Comparison of ENCODE assay signal across 16 cellular contexts in the genomic region with DNA sequence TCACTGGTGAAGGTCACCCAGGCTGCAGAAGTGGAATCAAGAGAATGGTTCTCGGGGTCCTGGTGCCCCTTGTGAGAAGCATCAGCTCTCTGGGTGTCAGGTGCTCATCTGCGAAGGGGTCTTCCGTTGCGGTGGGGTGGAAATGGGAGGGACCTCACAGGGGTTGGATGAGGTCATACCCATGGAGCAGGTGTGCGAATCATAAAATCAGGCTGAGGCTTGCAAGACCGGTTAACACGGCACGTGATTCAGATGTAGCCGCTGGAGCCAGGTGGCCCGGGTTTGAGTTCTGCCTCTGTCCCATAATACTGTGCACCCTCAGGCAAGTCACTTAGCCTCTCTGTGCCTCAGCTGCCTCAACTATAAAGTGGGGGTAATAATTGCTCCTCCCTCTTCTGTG. TPM values are rescaled to one million over a fixed set of nuclear protein-coding genes. Genes with fewer than 3 reads are reported as not detected.
DNase-seq lines count a peak whose midpoint lies in the region; ATAC-seq, FAIRE-seq and TF ChIP-seq lines count a peak whose summit lies in the region.
"Had no signal": no experiment of that assay in that cellular context is flagged by ENCODE, and none has a peak within 500 bp of the region (broad histone marks: within the 10 kb centered on the region; RNA-seq: fewer than 3 reads in every experiment).

No MANE protein-coding gene starts in this region.

- no peak for DNase-seq in A549 (ENCODE audit: low read depth in 1 of 2, low spot score in 1 of 2)
- peak; percentile 90 for DNase-seq in COLO668 (lab: John Stamatoyannopoulos, UW; ENCODE audit: unreplicated experiment)
- DNase-seq in SHP77 (lab: John Stamatoyannopoulos, UW): peak; percentile 84 to 87
- no peak for DNase-seq in memory B cell (ENCODE audit: low spot score in 2 of 2)
- DNase-seq in AG20443 (ENCODE audit: low spot score): no peak
- DNase-seq in NCI-H345 (lab: John Stamatoyannopoulos, UW): no peak
- DNase-seq in hypothalamus (lab: John Stamatoyannopoulos, UW): no peak
- DNase-seq in GM19240 (ENCODE audit: insufficient read length, low spot score): no peak
- DNase-seq: activated CD4-positive, alpha-beta memory T cell treated with anti-CD3 and anti-CD28 coated beads for 36 hours; C1 segment of cervical spinal cord had no signal

- TF ChIP-seq CTCF in A549 (IDR thresholded peaks at IDR 0.05): no peak

- ATAC-seq in A549 (no peak), memory B cell (ENCODE audit: low read depth) (no peak)
- ATAC-seq: gastroesophageal sphincter, HCT116 had no signal

- TF ChIP-seq POLR2A in A549 (IDR thresholded peaks at IDR 0.05; ENCODE audit: low read length): no peak

- POLR2A ChIA-PET in A549 (lab: Yijun Ruan, JAX): no interaction called here

- peaks cover 9% of the 10 kb centered on the region; the same call in 1 of the 3 replicates for H3K4me1 ChIP-seq in A549
- H3K4me1 ChIP-seq: breast epithelium had no signal

- peaks cover 2% of the 10 kb centered on the region for H3K9me3 Mint-ChIP-seq in memory B cell
- H3K9me3 Mint-ChIP-seq: stimulated activated naive CD8-positive, alpha-beta T cell treated with anti-CD3 and anti-CD28 coated beads, Interleukin-15, Interleukin-2, amounts not matched to agents 100 ng/mL and 50 ng/mL, for 24 hours had no signal

- TF ChIP-seq RAD21 in A549 (conservative IDR thresholded peaks at IDR 0.05 in 1 of 2, IDR thresholded peaks at IDR 0.05 in 1 of 2): no peak

- peak overlapping the region; percentile 88 for H3K4me3 Mint-ChIP-seq in memory B cell
- H3K4me3 Mint-ChIP-seq: stimulated activated naive CD8-positive, alpha-beta T cell treated with anti-CD3 and anti-CD28 coated beads, Interleukin-15, Interleukin-2, amounts not matched to agents 100 ng/mL and 50 ng/mL, for 24 hours had no signal

- H3K4me3 ChIP-seq in A549: no peak overlapping the region
- H3K4me3 ChIP-seq: breast epithelium, gastroesophageal sphincter had no signal

- H3K4me1 Mint-ChIP-seq in memory B cell: peaks cover 17% of the 10 kb centered on the region

- CTCF ChIA-PET in A549 (lab: Yijun Ruan, JAX): interaction anchor here (0.7 to 4.8 kb wide), 10 partner anchors 17 to 180 kb away, joined by 3 to 39 read pairs (median 4); partner anchors contain the start of gene KLK3

- 67% methylated on average over 10 of the region's 10 CpGs for WGBS in A549 (ENCODE audit: missing lambda C conversion rate)

- no peak for TF ChIP-seq EP300 in A549 (IDR thresholded peaks at IDR 0.05)

- peaks cover 2% of the 10 kb centered on the region for H3K36me3 Mint-ChIP-seq in memory B cell
- H3K36me3 Mint-ChIP-seq: activated CD4-positive, alpha-beta memory T cell treated with anti-CD3 and anti-CD28 coated beads for 36 hours had no signal

- peak overlapping the region; percentile 80 for H3K27ac Mint-ChIP-seq in memory B cell
- H3K27ac Mint-ChIP-seq: activated CD4-positive, alpha-beta memory T cell treated with anti-CD3 and anti-CD28 coated beads for 36 hours; stimulated activated naive CD8-positive, alpha-beta T cell treated with anti-CD3 and anti-CD28 coated beads, Interleukin-15, Interleukin-2, amounts not matched to agents 100 ng/mL and 50 ng/mL, for 24 hours had no signal

- H3K27ac ChIP-seq in A549: no peak overlapping the region
- H3K27ac ChIP-seq: breast epithelium, gastroesophageal sphincter had no signal

- no peak for FAIRE-seq in A549 (lab: Jason Lieb, UNC)
- FAIRE-seq: RCC 7860 had no signal

- peaks cover 16% of the 10 kb centered on the region for H3K27me3 Mint-ChIP-seq in memory B cell

- H3K4me2 ChIP-seq in A549: no peak overlapping the region

- H3K9me3 ChIP-seq in A549: peaks cover 4% of the 10 kb centered on the region; the same call in 1 of the 3 replicates

TF ChIP-seq in A549, 52 proteins besides CTCF, POLR2A, EP300 and RAD21:
- no peak for TF ChIP-seq MAZ (IDR thresholded peaks at IDR 0.05; ENCODE audit: borderline replicate concordance, low read depth, low read length)
- TF ChIP-seq ZFP36 (IDR thresholded peaks at IDR 0.05; ENCODE audit: borderline replicate concordance, partially characterized antibody): peak; percentile 29

RNA-seq across cellular contexts. Expression of gene KLK15, which starts 3.9 kb away (rescaled TPM):
- polyA plus RNA-seq in A549 (2011; rRNA removed): not detected in 2 replicates
- not detected in 2 replicates for polyA plus RNA-seq in A549 (2012; cell fraction: cytosol; rRNA removed)
- polyA plus RNA-seq in A549 (2012; cell fraction: nucleus; rRNA removed): not detected in 2 replicates
- not detected in 3 replicates for polyA plus RNA-seq in A549 (2017; fragmentation: RNase III; extraction: RNeasy Plus Mini Kit Qiagen cat#74134 plus additional on column Dnase treatment)
- polyA minus RNA-seq in A549 (2011; rRNA and poly(A)+ RNA removed): not detected in 2 replicates
- polyA plus RNA-seq: neural cell had no signal

RNA-seq across cellular contexts. Expression of gene KLK1, which starts 13.7 kb away (rescaled TPM):
- polyA plus RNA-seq in A549 (2011; rRNA removed) (0.25 and 0.30 TPM in 2 replicates), A549 (2017; fragmentation: RNase III; extraction: RNeasy Plus Mini Kit Qiagen cat#74134 plus additional on column Dnase treatment) (not detected in 3 replicates)
- 0.11 and 0.12 TPM in 2 replicates for polyA plus RNA-seq in A549 (2012; cell fraction: cytosol; rRNA removed)
- 0.07 and 0.12 TPM in 2 replicates for polyA plus RNA-seq in A549 (2012; cell fraction: nucleus; rRNA removed)
- polyA minus RNA-seq in A549 (2011; rRNA and poly(A)+ RNA removed): 0.97 TPM in 1 of 2 replicates, not detected in the other
- polyA plus RNA-seq: neural cell had no signal

RNA-seq across cellular contexts. Expression of gene KLK3, which starts 17.4 kb away (rescaled TPM):
- not detected in 2 replicates for polyA plus RNA-seq in A549 (2011; rRNA removed)
- polyA plus RNA-seq in A549 (2012; cell fraction: cytosol; rRNA removed): not detected in 2 replicates
- not detected in 2 replicates for polyA plus RNA-seq in A549 (2012; cell fraction: nucleus; rRNA removed)
- polyA plus RNA-seq in A549 (2017; fragmentation: RNase III; extraction: RNeasy Plus Mini Kit Qiagen cat#74134 plus additional on column Dnase treatment): not detected in 3 replicates
- not detected in 2 replicates for polyA minus RNA-seq in A549 (2011; rRNA and poly(A)+ RNA removed)
- polyA plus RNA-seq: neural cell had no signal

RNA-seq across cellular contexts. Expression of gene KLK2, which starts 35.9 kb away (rescaled TPM):
- polyA plus RNA-seq in A549 (2011; rRNA removed): 0.42 and 0.49 TPM in 2 replicates
- polyA plus RNA-seq in A549 (2012; cell fraction: cytosol; rRNA removed): 0.08 and 0.22 TPM in 2 replicates
- polyA plus RNA-seq in A549 (2012; cell fraction: nucleus; rRNA removed): 0.62 and 1.2 TPM in 2 replicates
- polyA plus RNA-seq in A549 (2017; fragmentation: RNase III; extraction: RNeasy Plus Mini Kit Qiagen cat#74134 plus additional on column Dnase treatment): 0.14 to 0.36 TPM (median 0.21 TPM) in 3 replicates
- polyA minus RNA-seq in A549 (2011; rRNA and poly(A)+ RNA removed): 0.92 and 1.2 TPM in 2 replicates
- polyA plus RNA-seq: neural cell had no signal

RNA-seq across cellular contexts. Expression of gene ACP4, which starts 47.1 kb away (rescaled TPM):
- not detected in 2 replicates for polyA plus RNA-seq in A549 (2011; rRNA removed)
- polyA plus RNA-seq in A549 (2012; cell fraction: cytosol; rRNA removed): not detected in 2 replicates
- polyA plus RNA-seq in A549 (2012; cell fraction: nucleus; rRNA removed): not detected in 2 replicates
- polyA plus RNA-seq in A549 (2017; fragmentation: RNase III; extraction: RNeasy Plus Mini Kit Qiagen cat#74134 plus additional on column Dnase treatment): not detected in 3 replicates
- polyA minus RNA-seq in A549 (2011; rRNA and poly(A)+ RNA removed): not detected in 2 replicates
- polyA plus RNA-seq: neural cell had no signal

Comparison
In these comparisons a context has a peak if more than half of its experiments do, and no peak if none do; other contexts are left out.
1. DNase-seq: peak in COLO668 (single experiment) and SHP77 (2 of 2); none in A549 (0 of 2), memory B cell (0 of 2), AG20443 (single experiment), NCI-H345 (single experiment), hypothalamus (0 of 51) and GM19240 (single experiment).